ENCODE assay signal across 2 cellular contexts in the genomic region with DNA sequence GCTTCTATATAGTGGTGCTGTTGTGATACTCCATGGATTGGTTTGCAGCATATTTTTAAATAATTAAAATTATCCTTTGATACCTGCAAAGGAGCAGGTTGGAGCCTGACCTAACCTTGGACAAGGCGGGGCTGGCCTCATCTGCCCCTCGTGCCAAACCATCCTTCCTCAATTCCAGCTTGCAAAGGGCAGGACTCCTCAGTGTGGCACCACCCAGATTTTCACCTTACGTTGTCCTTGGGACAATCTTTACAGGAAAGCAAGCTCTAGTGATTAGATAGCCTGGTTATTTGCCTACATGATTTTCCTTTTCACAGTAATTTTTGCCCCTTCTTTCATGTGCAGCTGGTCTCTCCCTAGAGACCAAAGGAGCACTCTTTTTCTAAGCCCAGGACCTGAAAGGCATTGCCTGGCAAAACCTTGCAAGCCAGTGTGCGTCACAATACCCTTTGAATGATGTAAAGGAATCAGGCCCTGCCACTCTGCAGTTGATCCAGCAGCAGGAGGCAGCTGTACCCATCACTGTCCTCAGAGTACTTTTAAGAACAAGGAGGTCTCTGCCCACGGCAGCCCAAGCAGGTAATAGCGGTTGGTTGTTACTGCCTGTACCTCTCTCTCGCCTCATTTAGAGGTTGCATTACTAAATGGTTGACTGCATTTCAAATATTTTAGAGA.
TF ChIP-seq lines count a peak whose summit lies in the region.

No MANE protein-coding gene starts in this region.

TF ChIP-seq in IMR-90, 13 proteins besides CTCF, POLR2A, EP300 and RAD21:
- TF ChIP-seq RCOR1 (IDR thresholded peaks at IDR 0.05; ENCODE audit: insufficient replicate concordance, low read length) (no peak), USF2 (IDR thresholded peaks at IDR 0.05; ENCODE audit: low read depth, low read length) (no peak), FOS (IDR thresholded peaks at IDR 0.05; ENCODE audit: low read depth, low read length) (no peak), CHD1 (IDR thresholded peaks at IDR 0.05; ENCODE audit: low read depth, low read length) (no peak), NFE2L2 (IDR thresholded peaks at IDR 0.05; ENCODE audit: low read depth, low read length) (no peak), MAZ (IDR thresholded peaks at IDR 0.05; ENCODE audit: borderline replicate concordance, low read depth, low read length) (no peak), SMC3 (IDR thresholded peaks at IDR 0.05; ENCODE audit: low read depth, low read length) (no peak), BHLHE40 (IDR thresholded peaks at IDR 0.05; ENCODE audit: low read depth, low read length) (no peak), ELK1 (IDR thresholded peaks at IDR 0.05; ENCODE audit: borderline replicate concordance, low read depth, low read length) (no peak), RFX5 (IDR thresholded peaks at IDR 0.05; ENCODE audit: low read depth, low read length) (no peak), MXI1 (IDR thresholded peaks at IDR 0.05; ENCODE audit: borderline replicate concordance, low read depth, low read length) (no peak), CEBPB (IDR thresholded peaks at IDR 0.05; ENCODE audit: low read depth, low read length) (no peak), MAFK (IDR thresholded peaks at IDR 0.05; ENCODE audit: low read depth, low read length) (no peak)

TF ChIP-seq in HepG2, 621 proteins besides CTCF, POLR2A, EP300 and RAD21:
- no peak for TF ChIP-seq SPEN (CRISPR knock-in tag; IDR thresholded peaks at IDR 0.05; ENCODE audit: low read depth)
- TF ChIP-seq ZBTB10 (CRISPR knock-in tag; IDR thresholded peaks at IDR 0.05; ENCODE audit: borderline replicate concordance): no peak
- TF ChIP-seq TRIM24 (CRISPR knock-in tag; IDR thresholded peaks at IDR 0.05): no peak
- TF ChIP-seq RFXANK (CRISPR knock-in tag; IDR thresholded peaks at IDR 0.05): no peak
- no peak for TF ChIP-seq NFE2 (CRISPR knock-in tag; IDR thresholded peaks at IDR 0.05)
- no peak for TF ChIP-seq ZNF850 (CRISPR knock-in tag; conservative IDR thresholded peaks at IDR 0.05)
- TF ChIP-seq GPN1 (CRISPR knock-in tag; IDR thresholded peaks at IDR 0.05; ENCODE audit: borderline replicate concordance): no peak
- TF ChIP-seq PAF1 (CRISPR knock-in tag; IDR thresholded peaks at IDR 0.05): no peak
- TF ChIP-seq ISL2 (CRISPR knock-in tag; IDR thresholded peaks at IDR 0.05): no peak
TF ChIP-seq in HepG2: peak in this region for 0.
